ENCODE assay signal across 12 cellular contexts in the genomic region with DNA sequence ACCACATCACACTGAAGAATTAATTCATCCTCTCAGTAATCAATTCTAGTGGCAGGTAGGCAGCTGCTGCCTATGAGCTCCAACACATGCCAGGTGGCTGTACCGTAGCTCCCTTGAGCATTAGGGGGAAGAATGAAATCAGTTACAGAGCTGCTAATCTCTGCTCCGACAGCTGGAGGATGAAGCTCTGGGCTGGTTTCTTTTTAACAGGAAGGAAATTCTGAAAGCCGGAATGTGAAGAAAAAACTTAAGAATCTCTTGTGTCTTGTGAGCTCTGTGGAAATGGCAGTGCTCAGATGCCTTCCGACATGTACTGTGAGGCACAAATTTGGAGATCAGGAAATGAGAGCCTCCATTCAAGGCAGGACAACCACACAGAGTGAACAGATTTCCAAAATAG. TPM values are rescaled to one million over a fixed set of nuclear protein-coding genes. Genes with fewer than 3 reads are reported as not detected.
DNase-seq lines count a peak whose midpoint lies in the region; ATAC-seq and TF ChIP-seq lines count a peak whose summit lies in the region.
"Had no signal": no experiment of that assay in that cellular context is flagged by ENCODE, and none has a peak within 500 bp of the region (broad histone marks: within the 10 kb centered on the region; RNA-seq: fewer than 3 reads in every experiment).

No MANE protein-coding gene starts in this region.

- H3K27ac ChIP-seq in naive thymus-derived CD4-positive, alpha-beta T cell (ENCODE audit: low read depth, low read length): peak overlapping the region; percentile 50
- H3K27ac ChIP-seq in right cardiac atrium (ENCODE audit: low read length) (no peak overlapping the region), colonic mucosa (no peak overlapping the region)
- H3K27ac ChIP-seq: Peyer's patch had no signal

- H3K36me3 ChIP-seq in naive thymus-derived CD4-positive, alpha-beta T cell (ENCODE audit: control insufficient read depth in 2 of 3, insufficient read depth in 3 of 3, low read length in 3 of 3): no peaks in the 10 kb centered on the region
- no peaks in the 10 kb centered on the region for H3K36me3 ChIP-seq in colonic mucosa
- H3K36me3 ChIP-seq: MG63, Peyer's patch had no signal

- POLR2A ChIA-PET in activated CD4-positive, alpha-beta memory T cell treated with anti-CD3 and anti-CD28 coated beads for 36 hours (lab: Charles Lee): no interaction called here
- POLR2A ChIA-PET in naive thymus-derived CD4-positive, alpha-beta T cell (lab: Charles Lee): interaction anchor here (0.6 to 2.0 kb wide), 4 partner anchors 37 to 419 kb away, joined by 3 to 5 read pairs (median 4); no protein-coding TSS in a partner anchor

- peak overlapping the region; percentile 10 for H3K4me3 ChIP-seq in naive thymus-derived CD4-positive, alpha-beta T cell (ENCODE audit: low read length)
- H3K4me3 ChIP-seq in right cardiac atrium (ENCODE audit: low read length) (no peak overlapping the region), colonic mucosa (no peak overlapping the region)
- H3K4me3 ChIP-seq: MG63, Peyer's patch had no signal

- no peaks in the 10 kb centered on the region for H3K27me3 ChIP-seq in naive thymus-derived CD4-positive, alpha-beta T cell (ENCODE audit: control insufficient read depth in 2 of 2, insufficient read depth in 2 of 2, low read length in 2 of 2)
- H3K27me3 ChIP-seq in right cardiac atrium (ENCODE audit: control insufficient read depth, insufficient read depth) (no peaks in the 10 kb centered on the region), colonic mucosa (no peaks in the 10 kb centered on the region)
- H3K27me3 ChIP-seq: MG63, Peyer's patch had no signal

- H3K9me3 Mint-ChIP-seq in activated CD4-positive, alpha-beta memory T cell treated with anti-CD3 and anti-CD28 coated beads for 36 hours: no peaks in the 10 kb centered on the region
- H3K9me3 Mint-ChIP-seq in naive thymus-derived CD4-positive, alpha-beta T cell: peaks cover 0 to 4% (median 0%) of the 10 kb centered on the region in 11 donors
- H3K9me3 Mint-ChIP-seq: stimulated activated naive CD8-positive, alpha-beta T cell treated with anti-CD3 and anti-CD28 coated beads, Interleukin-15, Interleukin-2, amounts not matched to agents 100 ng/mL and 50 ng/mL, for 24 hours had no signal

- H3K4me1 Mint-ChIP-seq in activated CD4-positive, alpha-beta memory T cell treated with anti-CD3 and anti-CD28 coated beads for 36 hours (ENCODE audit: low read depth): peaks cover 26% of the 10 kb centered on the region
- H3K4me1 Mint-ChIP-seq in naive thymus-derived CD4-positive, alpha-beta T cell: peaks cover 29 to 43% (median 37%) of the 10 kb centered on the region in 7 donors

- peak; percentile 59 for DNase-seq in DMS 273 treated with DMSO at 0.1 percent for 48 hours (lab: John Stamatoyannopoulos, UW)
- DNase-seq in MV-4-11 (lab: John Stamatoyannopoulos, UW): peak; percentile 8
- no peak for DNase-seq in activated CD4-positive, alpha-beta memory T cell treated with anti-CD3 and anti-CD28 coated beads for 36 hours
- peak in 6 of 9 donors; percentile 23 to 41 (median 33) for DNase-seq in naive thymus-derived CD4-positive, alpha-beta T cell
- DNase-seq in DMS79 treated with DMSO at 0.1 percent for 48 hours (lab: John Stamatoyannopoulos, UW): no peak
- no peak for DNase-seq in right cardiac atrium
- no peak for DNase-seq in colonic mucosa
- DNase-seq in KG1 (lab: John Stamatoyannopoulos, UW): no peak
- DNase-seq: activated CD4-positive, CD25-positive, alpha-beta regulatory T cell treated with anti-CD3 and anti-CD28 coated beads, Interleukin-2, amount 50 U/mL, for 72 hours; MG63; Peyer's patch had no signal

- no peak for ATAC-seq in naive thymus-derived CD4-positive, alpha-beta T cell
- ATAC-seq in right cardiac atrium: no peak

- H3K27me3 Mint-ChIP-seq in activated CD4-positive, alpha-beta memory T cell treated with anti-CD3 and anti-CD28 coated beads for 36 hours: peaks cover 3% of the 10 kb centered on the region
- peaks cover 0 to 6% (median 0%) of the 10 kb centered on the region in 5 donors for H3K27me3 Mint-ChIP-seq in naive thymus-derived CD4-positive, alpha-beta T cell

- H3K9ac ChIP-seq in colonic mucosa (ENCODE audit: low read depth in 2 of 2, low read length in 2 of 2): no peak overlapping the region

- 21% methylated on average over 4 of the region's 4 CpGs for WGBS in right cardiac atrium

- H3K4me1 ChIP-seq in naive thymus-derived CD4-positive, alpha-beta T cell (ENCODE audit: control insufficient read depth in 2 of 2, insufficient read depth in 2 of 2, low read length in 2 of 2): peaks cover 13 to 16% of the 10 kb centered on the region in 2 donors
- no peaks in the 10 kb centered on the region for H3K4me1 ChIP-seq in right cardiac atrium (ENCODE audit: control insufficient read depth, insufficient read depth, low read length)
- no peaks in the 10 kb centered on the region for H3K4me1 ChIP-seq in colonic mucosa

- no peaks in the 10 kb centered on the region for H3K9me3 ChIP-seq in naive thymus-derived CD4-positive, alpha-beta T cell (ENCODE audit: control insufficient read depth in 2 of 3, low read length in 3 of 3)
- H3K9me3 ChIP-seq in right cardiac atrium (ENCODE audit: control insufficient read depth, low read length) (no peaks in the 10 kb centered on the region), colonic mucosa (no peaks in the 10 kb centered on the region)
- H3K9me3 ChIP-seq: MG63, Peyer's patch had no signal

- H3K4me3 Mint-ChIP-seq in activated CD4-positive, alpha-beta memory T cell treated with anti-CD3 and anti-CD28 coated beads for 36 hours: peak overlapping the region; percentile 12
- H3K4me3 Mint-ChIP-seq in naive thymus-derived CD4-positive, alpha-beta T cell: peak overlapping the region; percentile 58 to 96 (median 82)
- H3K4me3 Mint-ChIP-seq: stimulated activated naive CD8-positive, alpha-beta T cell treated with anti-CD3 and anti-CD28 coated beads, Interleukin-15, Interleukin-2, amounts not matched to agents 100 ng/mL and 50 ng/mL, for 24 hours had no signal

- CTCF ChIA-PET in activated CD4-positive, alpha-beta memory T cell treated with anti-CD3 and anti-CD28 coated beads for 36 hours (lab: Charles Lee): interaction anchor here (1.1 to 12.2 kb wide), 8 partner anchors 9 to 603 kb away, joined by 4 to 318 read pairs (median 6); no protein-coding TSS in a partner anchor
- CTCF ChIA-PET in naive thymus-derived CD4-positive, alpha-beta T cell (lab: Charles Lee): interaction anchor here (1.2 to 8.4 kb wide), 2 partner anchors 48 to 250 kb away, joined by 4 to 159 read pairs; no protein-coding TSS in a partner anchor

- intact Hi-C loops in activated CD4-positive, alpha-beta memory T cell treated with anti-CD3 and anti-CD28 coated beads for 36 hours (cut with micrococcal nuclease): loop anchor here (5.0 to 10.0 kb wide), 2 partner anchors 253 to 390 kb away; a partner anchor contains a TSS
- intact Hi-C loops in naive thymus-derived CD4-positive, alpha-beta T cell (cut with micrococcal nuclease): loop anchor here (1.0 to 10.0 kb wide), 7 partner anchors 76 to 1635 kb away; a partner anchor contains a TSS
- intact Hi-C loops in right cardiac atrium (cut with DNase I): loop anchor here in 3 of 4 donors (5.0 to 10.0 kb wide), 3 partner anchors 53 to 75 kb away; no protein-coding TSS in a partner anchor
- intact Hi-C loops in colonic mucosa (cut with DNase I): loop anchor here (5.0 kb wide), 1 partner anchor 50 kb away; no protein-coding TSS in a partner anchor

- TF ChIP-seq CTCF in colonic mucosa (IDR thresholded peaks at IDR 0.05): no peak

- peak overlapping the region; percentile 52 for H3K27ac Mint-ChIP-seq in activated CD4-positive, alpha-beta memory T cell treated with anti-CD3 and anti-CD28 coated beads for 36 hours
- H3K27ac Mint-ChIP-seq in naive thymus-derived CD4-positive, alpha-beta T cell: peak overlapping the region; percentile 77 to 95 (median 89)
- H3K27ac Mint-ChIP-seq: stimulated activated naive CD8-positive, alpha-beta T cell treated with anti-CD3 and anti-CD28 coated beads, Interleukin-15, Interleukin-2, amounts not matched to agents 100 ng/mL and 50 ng/mL, for 24 hours had no signal

- no peaks in the 10 kb centered on the region for H3K36me3 Mint-ChIP-seq in activated CD4-positive, alpha-beta memory T cell treated with anti-CD3 and anti-CD28 coated beads for 36 hours
- H3K36me3 Mint-ChIP-seq in naive thymus-derived CD4-positive, alpha-beta T cell: peaks cover 0 to 3% (median 0%) of the 10 kb centered on the region in 5 donors

RNA-seq across cellular contexts. Expression of a gene that starts 2.8 kb away (rescaled TPM):
- total RNA-seq in activated CD4-positive, alpha-beta memory T cell treated with anti-CD3 and anti-CD28 coated beads for 36 hours: 10 to 100 TPM; 16.4 to 17.1 TPM
- total RNA-seq in naive thymus-derived CD4-positive, alpha-beta T cell: 10 to 100 TPM; 14.4 to 22.2 (median 20.4) TPM
- 10 to 100 TPM in 1 of 2 donors, 1 to 10 TPM in 1; 8.6 to 13.1 TPM for polyA plus RNA-seq in naive thymus-derived CD4-positive, alpha-beta T cell
- total RNA-seq in right cardiac atrium: 1 to 10 TPM; 6.4 to 8.8 (median 7.9) TPM
- 1.8 TPM for polyA plus RNA-seq in right cardiac atrium
- 100 to 1,000 TPM; 262 to 397 TPM for total RNA-seq in colonic mucosa

RNA-seq across cellular contexts. Expression of a gene that starts 33.6 kb away (rescaled TPM):
- under 1 TPM; 0.12 to 0.21 TPM for total RNA-seq in activated CD4-positive, alpha-beta memory T cell treated with anti-CD3 and anti-CD28 coated beads for 36 hours
- under 1 TPM in 2 of 5 experiments, not detected in 3; 0.11 to 0.22 TPM for total RNA-seq in naive thymus-derived CD4-positive, alpha-beta T cell
- not detected for polyA plus RNA-seq in naive thymus-derived CD4-positive, alpha-beta T cell
- total RNA-seq in right cardiac atrium (10 to 100 TPM in 2 of 4 donors, 1 to 10 TPM in 2; 8.3 to 12.6 (median 9.6) TPM), colonic mucosa (1 to 10 TPM; 1.6 to 3.6 TPM)
- polyA plus RNA-seq in right cardiac atrium: 4.9 TPM

Comparison
In these comparisons a context has a peak if more than half of its experiments do, and no peak if none do; other contexts are left out.
1. DNase-seq: peak in DMS 273 treated with DMSO at 0.1 percent for 48 hours (single experiment), MV-4-11 (single experiment) and naive thymus-derived CD4-positive, alpha-beta T cell (6 of 9); none in activated CD4-positive, alpha-beta memory T cell treated with anti-CD3 and anti-CD28 coated beads for 36 hours (single experiment), DMS79 treated with DMSO at 0.1 percent for 48 hours (single experiment), right cardiac atrium (0 of 3), colonic mucosa (single experiment) and KG1 (single experiment).
2. RNA of a gene that starts 2.8 kb away (total RNA-seq): 262 to 397 TPM in colonic mucosa; 14.4 to 22.2 TPM in naive thymus-derived CD4-positive, alpha-beta T cell, 16.4 to 17.1 TPM in activated CD4-positive, alpha-beta memory T cell treated with anti-CD3 and anti-CD28 coated beads for 36 hours and 6.4 to 8.8 TPM in right cardiac atrium; every median in the first group is over 10 times any median in the second.